In the genomic region with DNA sequence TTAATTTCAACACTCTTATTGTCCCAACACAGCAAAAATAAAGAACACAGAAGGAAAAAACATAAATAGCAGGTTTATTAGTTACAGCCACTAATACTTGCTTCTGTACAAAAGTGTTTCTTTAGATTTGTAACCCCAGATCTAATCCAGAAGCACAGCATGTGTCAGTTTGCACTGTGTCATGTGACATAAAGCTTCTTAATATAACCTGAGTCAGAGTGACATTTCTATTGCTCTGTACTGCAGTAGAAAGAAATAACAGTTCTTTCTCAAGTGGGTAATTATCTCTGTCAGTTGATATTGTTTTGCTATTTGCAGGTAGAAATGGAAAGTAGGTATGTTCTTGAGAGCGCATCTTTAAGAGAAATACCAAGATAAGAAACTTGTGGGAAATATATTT, we compare ENCODE assay signal across 18 cellular contexts.
"Had no signal": no experiment of that assay in that cellular context is flagged by ENCODE, and none has a peak within 500 bp of the region (broad histone marks: within the 10 kb centered on the region; RNA-seq: fewer than 3 reads in every experiment).

No MANE protein-coding gene starts in this region.

- DNase-seq: activated B cell treated with CpG ODN at 0.5 μM for 24 hours; activated CD4-positive, alpha-beta memory T cell treated with anti-CD3 and anti-CD28 coated beads, Interleukin-2, amount 10 ng/mL, durations not matched to agents 7 days and 5 days; activated CD4-positive, alpha-beta T cell treated with anti-CD3 and anti-CD28 coated beads for 4 hours; activated CD8-positive, alpha-beta memory T cell treated with anti-CD3 and anti-CD28 coated beads, Interleukin-2, amount 10 ng/mL, durations not matched to agents 7 days and 5 days; activated naive CD4-positive, alpha-beta T cell treated with Interleukin-2 at 50 U/mL for 16 hours; activated naive CD8-positive, alpha-beta T cell treated with anti-CD3 and anti-CD28 coated beads, Interleukin-2, amount 10 ng/mL, durations not matched to agents 7 days and 5 days; activated T-cell treated with anti-CD3 and anti-CD28 coated beads, Interleukin-2, amount 50 U/mL, for 1 hour; body of pancreas; central memory CD4-positive, alpha-beta T cell; colonic mucosa; endodermal cell; foreskin fibroblast; lower lobe of right lung; naive thymus-derived CD8-positive, alpha-beta T cell; pancreas; stimulated activated CD4-positive, alpha-beta T cell treated with anti-CD3 and anti-CD28 coated beads, Interleukin-4, amount 100 ng/mL, for 4 hours; testis; upper lobe of right lung had no signal
